8 cellular contexts compared by ENCODE assay signal in the genomic region with DNA sequence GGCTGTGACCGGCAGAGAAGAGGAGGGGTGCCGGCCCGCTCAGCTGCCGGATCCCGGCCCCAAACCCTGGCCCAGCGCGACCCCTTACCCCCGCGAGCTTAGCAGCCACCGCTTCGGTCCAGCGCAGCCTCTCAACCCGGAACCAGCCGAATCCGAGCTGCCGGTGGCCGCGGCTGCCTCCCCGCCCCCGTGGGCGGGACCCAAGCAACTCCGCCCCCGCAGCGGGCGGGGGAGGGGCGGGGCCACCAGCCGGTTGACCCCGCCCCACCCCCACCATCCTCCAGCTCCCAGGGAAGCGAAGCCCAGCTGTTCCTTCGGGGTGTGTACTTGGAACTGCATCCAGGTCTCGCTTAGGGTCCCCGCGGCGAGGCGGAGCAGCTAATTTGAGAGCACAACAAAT. TPM values are rescaled to one million over a fixed set of nuclear protein-coding genes. Genes with fewer than 3 reads are reported as not detected.
A peak's percentile ranks its signal among the peaks of the same experiment; 100 is the strongest.
DNase-seq lines count a peak whose midpoint lies in the region; ATAC-seq, FAIRE-seq and TF ChIP-seq lines count a peak whose summit lies in the region.

Gene TRIM62 (minus strand): TSS at position 138 of the 400 bp plus-strand sequence. CDS start 611 bp downstream, outside the sequence.

- WGBS in hepatocyte (ENCODE audit: low lambda C conversion rate, missing lambda C conversion rate) = 0% methylated on average over 5 of the region's 35 CpGs

- DNase-seq in DMS79 (lab: John Stamatoyannopoulos, UW) = peak; percentile 84
- peak; percentile 43 for DNase-seq in NCI-H146 treated with DMSO at 0.1 percent for 48 hours (lab: John Stamatoyannopoulos, UW; ENCODE audit: unreplicated experiment)
- DNase-seq in T-helper 22 cell (ENCODE audit: low read depth) = peak; percentile 64
- DNase-seq in astrocyte (ENCODE audit: low read depth) = peak; percentile 58
- DNase-seq in hepatocyte (ENCODE audit: low spot score) = peak; percentile 96
- DNase-seq in retinal pigment epithelial cell (ENCODE audit: low read depth) = peak; percentile 39

- FAIRE-seq in astrocyte (lab: Jason Lieb, UNC) = no peak

- H3K27me3 Mint-ChIP-seq in astrocyte (ENCODE audit: low read depth, unreplicated experiment) = peaks cover 4% of the 10 kb centered on the region

- H3K9me3 Mint-ChIP-seq in astrocyte (ENCODE audit: unreplicated experiment) = peaks cover 5% of the 10 kb centered on the region

- H3K4me3 ChIP-seq in astrocyte (ENCODE audit: insufficient read depth, low read depth, low read length) (peak within 1 kb of the TSS; percentile 76), hepatocyte (peak within 1 kb of the TSS; percentile 60), retinal pigment epithelial cell (ENCODE audit: low read length) (peak within 1 kb of the TSS; percentile 72)

- peaks cover 3% of the 10 kb centered on the region for H3K36me3 ChIP-seq in astrocyte (ENCODE audit: insufficient read depth, low read length)
- no peaks in the 10 kb centered on the region for H3K36me3 ChIP-seq in hepatocyte (replicated peaks; ENCODE audit: insufficient read depth, low read depth)

- H3K4me1 ChIP-seq in astrocyte (ENCODE audit: insufficient read depth, low read length) (peaks cover 21% of the 10 kb centered on the region), hepatocyte (ENCODE audit: insufficient read depth) (peaks cover 6% of the 10 kb centered on the region)

- H3K27me3 ChIP-seq in astrocyte (ENCODE audit: insufficient read depth, low read length) = no peaks in the 10 kb centered on the region
- no peaks in the 10 kb centered on the region for H3K27me3 ChIP-seq in hepatocyte

- TF ChIP-seq CTCF in astrocyte (IDR thresholded peaks at IDR 0.05; ENCODE audit: insufficient read depth, low read depth, low read length) = no peak
- TF ChIP-seq CTCF in hepatocyte (IDR thresholded peaks at IDR 0.05; ENCODE audit: poor library complexity) = no peak
- no peak for TF ChIP-seq CTCF in retinal pigment epithelial cell (conservative IDR thresholded peaks at IDR 0.05; ENCODE audit: low read depth, low read length)

- H3K27ac Mint-ChIP-seq in astrocyte (ENCODE audit: unreplicated experiment) = peak within 1 kb of the TSS; percentile 55

- H2AFZ ChIP-seq in astrocyte (ENCODE audit: low read depth, low read length) (peak within 1 kb of the TSS; percentile 96), hepatocyte (peak within 1 kb of the TSS; percentile 97)

- H3K79me2 ChIP-seq in astrocyte (ENCODE audit: insufficient read depth, low read length) (peaks cover 31% of the 10 kb centered on the region), hepatocyte (no peaks in the 10 kb centered on the region)

- H3K9me2 ChIP-seq in hepatocyte (replicated peaks; ENCODE audit: insufficient read depth) = no peaks in the 10 kb centered on the region

- H3K4me1 Mint-ChIP-seq in astrocyte (ENCODE audit: low read depth, unreplicated experiment) = peaks cover 10% of the 10 kb centered on the region

- ATAC-seq in HG02610 (IDR thresholded peaks at IDR 0.05; ENCODE audit: unreplicated experiment) (peak; percentile 40), HG02884 (IDR thresholded peaks at IDR 0.05; ENCODE audit: unreplicated experiment) (no peak)

- no peak within 1 kb of the TSS for H3K27ac ChIP-seq in astrocyte (ENCODE audit: low read depth, low read length)
- peak within 1 kb of the TSS; percentile 58 for H3K27ac ChIP-seq in hepatocyte

- peak within 1 kb of the TSS; percentile 100 for H3K4me2 ChIP-seq in astrocyte (ENCODE audit: low read length)
- peak within 1 kb of the TSS; percentile 99 for H3K4me2 ChIP-seq in hepatocyte

- H3K9me3 ChIP-seq in astrocyte (ENCODE audit: insufficient read depth, low read depth, low read length) (no peaks in the 10 kb centered on the region), hepatocyte (ENCODE audit: low read depth) (no peaks in the 10 kb centered on the region)

- peak within 1 kb of the TSS; percentile 93 for H3K4me3 Mint-ChIP-seq in astrocyte (ENCODE audit: unreplicated experiment)

- H4K20me1 ChIP-seq in astrocyte (ENCODE audit: insufficient read depth, low read length) (peaks cover 36% of the 10 kb centered on the region), hepatocyte (ENCODE audit: insufficient read depth, poor library complexity, severe bottlenecking) (no peaks in the 10 kb centered on the region)

- peak within 1 kb of the TSS; percentile 76 for H3K9ac ChIP-seq in astrocyte (ENCODE audit: low read length)

- H3K36me3 Mint-ChIP-seq in astrocyte (ENCODE audit: low read depth, unreplicated experiment) = peaks cover 8% of the 10 kb centered on the region

RNA-seq across cellular contexts. Expression of gene TRIM62, which starts in this region (rescaled TPM):
- total RNA-seq in astrocyte (10.8 and 11.5 TPM in 2 replicates), hepatocyte (2.1 and 2.5 TPM in 2 replicates)
- 1.3 and 4.2 TPM in 2 replicates for polyA plus RNA-seq in hepatocyte

Comparison
In these comparisons a context has a peak if more than half of its experiments do, and no peak if none do; other contexts are left out.
1. DNase-seq: peak in every context shown above with its lines; median percentile 96 in hepatocyte; 84 in DMS79; 64 in T-helper 22 cell; 58 in astrocyte; 43 in NCI-H146 treated with DMSO at 0.1 percent for 48 hours; 39 in retinal pigment epithelial cell.